In genomic region chr5:123438902-123439301, GRCh38 we compare ENCODE assay signal across 11 cellular contexts. TPM values are rescaled to one million over a fixed set of nuclear protein-coding genes. Genes with fewer than 3 reads are reported as not detected.
DNase-seq lines count a peak whose midpoint lies in the region; ATAC-seq, FAIRE-seq and TF ChIP-seq lines count a peak whose summit lies in the region.
"Had no signal": no experiment of that assay in that cellular context is flagged by ENCODE, and none has a peak within 500 bp of the region (broad histone marks: within the 10 kb centered on the region; RNA-seq: fewer than 3 reads in every experiment).

No MANE protein-coding gene starts in this region.

- no peak overlapping the region for H3K27ac ChIP-seq in ascending aorta
- H3K27ac ChIP-seq: KMS-11 had no signal

- H3K4me3 Mint-ChIP-seq in natural killer cell treated with Interleukin-12 subunit alpha and Interleukin-12 subunit beta and Interleukin-15 and Interleukin-18, amount 100 ng/mL, for 72 hours: peak overlapping the region; percentile 30
- no peak overlapping the region for H3K4me3 Mint-ChIP-seq in natural killer cell
- H3K4me3 Mint-ChIP-seq: naive B cell had no signal

- H3K27me3 Mint-ChIP-seq in natural killer cell treated with Interleukin-12 subunit alpha and Interleukin-12 subunit beta and Interleukin-15 and Interleukin-18, amount 100 ng/mL, for 72 hours: peaks cover 3 to 9% of the 10 kb centered on the region in 2 donors
- H3K27me3 Mint-ChIP-seq in natural killer cell (ENCODE audit: low read depth in 2 of 2): peaks cover 5 to 7% of the 10 kb centered on the region in 2 donors

- peak overlapping the region in 1 of 2 donors; percentile 60 for H3K27ac Mint-ChIP-seq in natural killer cell treated with Interleukin-12 subunit alpha and Interleukin-12 subunit beta and Interleukin-15 and Interleukin-18, amount 100 ng/mL, for 72 hours
- H3K27ac Mint-ChIP-seq in natural killer cell: no peak overlapping the region
- H3K27ac Mint-ChIP-seq: naive B cell had no signal

- no peak for TF ChIP-seq CTCF in natural killer cell (IDR thresholded peaks at IDR 0.05)
- TF ChIP-seq CTCF in bronchial epithelial cell (IDR thresholded peaks at IDR 0.05; ENCODE audit: insufficient read depth, low read length, severe bottlenecking): no peak
- TF ChIP-seq CTCF in ascending aorta (IDR thresholded peaks at IDR 0.05): no peak

- no peaks in the 10 kb centered on the region for H3K36me3 ChIP-seq in bronchial epithelial cell (ENCODE audit: control insufficient read depth, insufficient read depth, low read length)
- H3K36me3 ChIP-seq in ascending aorta: no peaks in the 10 kb centered on the region

- DNase-seq in natural killer cell treated with Interleukin-12 subunit alpha and Interleukin-12 subunit beta and Interleukin-15 and Interleukin-18, amount 100 ng/mL, for 72 hours (ENCODE audit: low spot score): no peak
- DNase-seq in natural killer cell (no peak), MV-4-11 (lab: John Stamatoyannopoulos, UW) (peak; percentile 36), bronchial epithelial cell (ENCODE audit: low read depth) (peak; percentile 80), ascending aorta (ENCODE audit: low spot score in 2 of 2) (no peak), HCEC 1CT (no peak)
- DNase-seq in activated effector memory CD4-positive, alpha-beta T cell treated with Interleukin-2 at 50 U/mL for 16 hours: no peak
- no peak for DNase-seq in activated effector memory CD4-positive, alpha-beta T cell treated with anti-CD3 and anti-CD28 coated beads, Interleukin-2, amount 50 U/mL, for 16 hours
- DNase-seq: naive B cell, NCI-H774 had no signal

- ATAC-seq in natural killer cell treated with Interleukin-12 subunit alpha and Interleukin-12 subunit beta and Interleukin-15 and Interleukin-18, amount 100 ng/mL, for 72 hours: peak; percentile 63 to 80
- ATAC-seq in natural killer cell: no peak

- H3K4me1 ChIP-seq in ascending aorta: no peaks in the 10 kb centered on the region

- FAIRE-seq in bronchial epithelial cell (lab: Jason Lieb, UNC): no peak

- H3K9me3 ChIP-seq in ascending aorta: no peaks in the 10 kb centered on the region

- intact Hi-C loops in natural killer cell (cut with micrococcal nuclease) (no loop called here), ascending aorta (cut with DNase I) (no loop called here)

- no peaks in the 10 kb centered on the region for H3K36me3 Mint-ChIP-seq in natural killer cell treated with Interleukin-12 subunit alpha and Interleukin-12 subunit beta and Interleukin-15 and Interleukin-18, amount 100 ng/mL, for 72 hours
- no peaks in the 10 kb centered on the region for H3K36me3 Mint-ChIP-seq in natural killer cell
- H3K36me3 Mint-ChIP-seq: naive B cell had no signal

- H3K27me3 ChIP-seq in bronchial epithelial cell (ENCODE audit: control insufficient read depth, insufficient read depth, low read length) (no peaks in the 10 kb centered on the region), ascending aorta (no peaks in the 10 kb centered on the region)

- H3K4me3 ChIP-seq in bronchial epithelial cell (ENCODE audit: low read depth, low read length) (no peak overlapping the region), ascending aorta (no peak overlapping the region)

- H3K4me1 Mint-ChIP-seq in natural killer cell treated with Interleukin-12 subunit alpha and Interleukin-12 subunit beta and Interleukin-15 and Interleukin-18, amount 100 ng/mL, for 72 hours (ENCODE audit: low read depth in 2 of 2): peaks cover 6 to 11% of the 10 kb centered on the region in 2 donors
- H3K4me1 Mint-ChIP-seq in natural killer cell: no peaks in the 10 kb centered on the region
- H3K4me1 Mint-ChIP-seq: naive B cell had no signal

- H3K9me3 Mint-ChIP-seq in natural killer cell treated with Interleukin-12 subunit alpha and Interleukin-12 subunit beta and Interleukin-15 and Interleukin-18, amount 100 ng/mL, for 72 hours: no peaks in the 10 kb centered on the region
- no peaks in the 10 kb centered on the region for H3K9me3 Mint-ChIP-seq in natural killer cell
- H3K9me3 Mint-ChIP-seq: naive B cell had no signal

RNA-seq across cellular contexts. Expression of gene CEP120, which starts 15.7 kb away (rescaled TPM):
- 10 to 100 TPM; 35.8 to 41.0 TPM for total RNA-seq in natural killer cell treated with Interleukin-12 subunit alpha and Interleukin-12 subunit beta and Interleukin-15 and Interleukin-18, amount 100 ng/mL, for 72 hours
- 10 to 100 TPM; 51.2 to 58.9 (median 54.6) TPM for total RNA-seq in natural killer cell
- total RNA-seq in bronchial epithelial cell: 13.8 and 15.0 TPM in 2 replicates
- 11.6 TPM for total RNA-seq in ascending aorta

Comparison
In these comparisons a context has a peak if more than half of its experiments do, and no peak if none do; other contexts are left out.
1. ATAC-seq: peak in natural killer cell treated with Interleukin-12 subunit alpha and Interleukin-12 subunit beta and Interleukin-15 and Interleukin-18, amount 100 ng/mL, for 72 hours (2 of 2); none in natural killer cell (0 of 3).
2. DNase-seq: peak in MV-4-11 (single experiment) and bronchial epithelial cell (single experiment); none in natural killer cell treated with Interleukin-12 subunit alpha and Interleukin-12 subunit beta and Interleukin-15 and Interleukin-18, amount 100 ng/mL, for 72 hours (single experiment), natural killer cell (single experiment), ascending aorta (0 of 2), activated effector memory CD4-positive, alpha-beta T cell treated with Interleukin-2 at 50 U/mL for 16 hours (single experiment), activated effector memory CD4-positive, alpha-beta T cell treated with anti-CD3 and anti-CD28 coated beads, Interleukin-2, amount 50 U/mL, for 16 hours (single experiment) and HCEC 1CT (single experiment).